ENCODE assay signal across 8 cellular contexts in genomic region chr1:180230791-180231505, GRCh38. TPM values are rescaled to one million over a fixed set of nuclear protein-coding genes. Genes with fewer than 3 reads are reported as not detected.
DNase-seq lines count a peak whose midpoint lies in the region; ATAC-seq and TF ChIP-seq lines count a peak whose summit lies in the region.

No MANE protein-coding gene starts in this region.

- no peak for TF ChIP-seq RAD21 in IMR-90 (IDR thresholded peaks at IDR 0.05; ENCODE audit: low read length)

- WGBS in IMR-90 (ENCODE audit: extremely low coverage in 2 of 2, insufficient read length in 1 of 2), 2 experiments = 0% methylated on average over 41 of the region's 65 CpGs; no CpG with 5 or more reads in 1 of the 2 experiments
- WGBS in smooth muscle cell (ENCODE audit: low lambda C conversion rate) = under 1% methylated on average over 62 of the region's 65 CpGs
- 1 to 3% (median 1%) methylated on average over 41 to 65 of the region's 65 CpGs for WGBS in adrenal gland, 4 donors

- no TSS peak for BruUV-seq in IMR-90 (replicated peaks; lab: Mats Ljungman, UMichigan)

- H3K18ac ChIP-seq in IMR-90 (ENCODE audit: low read depth, low read length) = no peak overlapping the region

- H2AFZ ChIP-seq in IMR-90 (replicated peaks; ENCODE audit: low read length, poor library complexity) = peak overlapping the region; percentile 82
- H2AFZ ChIP-seq in smooth muscle cell (ENCODE audit: low read depth) = no peak overlapping the region

- no peak overlapping the region for H3K23ac ChIP-seq in IMR-90 (ENCODE audit: low read depth, low read length)

- peak overlapping the region; percentile 64 for H3K4me3 ChIP-seq in IMR-90 (ENCODE audit: insufficient read depth, low read depth, low read length)
- H3K4me3 ChIP-seq in adipocyte (ENCODE audit: low read length) = peak overlapping the region; percentile 76
- H3K4me3 ChIP-seq in iPS-11a (ENCODE audit: low read depth, low read length) = peak overlapping the region; percentile 40
- H3K4me3 ChIP-seq in smooth muscle cell = peak overlapping the region; percentile 54
- peak overlapping the region in 1 of 4 donors; percentile 57 for H3K4me3 ChIP-seq in adrenal gland

- H3K79me1 ChIP-seq in IMR-90 (ENCODE audit: low read depth in 1 of 2, low read length in 2 of 2) = no peaks in the 10 kb centered on the region

- no peak overlapping the region for H2BK120ac ChIP-seq in IMR-90 (ENCODE audit: low read depth, low read length)

- H3K4ac ChIP-seq in IMR-90 (ENCODE audit: low read depth, low read length) = no peak overlapping the region

- no peak overlapping the region for H3K14ac ChIP-seq in IMR-90 (replicated peaks; ENCODE audit: low read depth, low read length)

- TF ChIP-seq CTCF in IMR-90 (conservative IDR thresholded peaks at IDR 0.05; ENCODE audit: low read depth, low read length) (no peak), smooth muscle cell (IDR thresholded peaks at IDR 0.05; ENCODE audit: borderline replicate concordance, insufficient read depth, poor library complexity, severe bottlenecking) (no peak), adrenal gland (IDR thresholded peaks at IDR 0.05) (no peak)

- TF ChIP-seq POLR2A in IMR-90 (IDR thresholded peaks at IDR 0.05; ENCODE audit: low read depth, low read length) (no peak), adrenal gland (IDR thresholded peaks at IDR 0.05) (no peak)

- in situ Hi-C loops in IMR-90 (cut with MboI; ENCODE audit: low sequenced_read_pairs) = no loop called here

- H4K5ac ChIP-seq in IMR-90 (ENCODE audit: low read depth, low read length) = no peak overlapping the region

- H4K8ac ChIP-seq in IMR-90 (ENCODE audit: low read depth in 2 of 2, low read length in 2 of 2) = no peak overlapping the region

- dilution Hi-C loops in IMR-90 (cut with HindIII; ENCODE audit: low sequenced_read_pairs, unreplicated experiment) = no loop called here

- no peak overlapping the region for H2BK15ac ChIP-seq in IMR-90 (ENCODE audit: low read depth, low read length)

- H3K9me1 ChIP-seq in IMR-90 (ENCODE audit: insufficient read depth, low read length) = peaks cover 4% of the 10 kb centered on the region; the same call in 1 of the 2 replicates

- H2BK20ac ChIP-seq in IMR-90 (ENCODE audit: low read depth, low read length) = no peak overlapping the region

- H4K91ac ChIP-seq in IMR-90 (ENCODE audit: insufficient read depth, low read depth, low read length) = no peak overlapping the region

- POLR2A ChIA-PET in IMR-90 (lab: Charles Lee; ENCODE audit: unreplicated experiment) = no interaction called here

- H3K27ac ChIP-seq in IMR-90 (ENCODE audit: insufficient read depth, low read length) = no peak overlapping the region
- no peak overlapping the region for H3K27ac ChIP-seq in smooth muscle cell (ENCODE audit: low read depth)
- H3K27ac ChIP-seq in adrenal gland = no peak overlapping the region

- no peaks in the 10 kb centered on the region for H3F3A ChIP-seq in smooth muscle cell (ENCODE audit: low read depth)

- no peaks in the 10 kb centered on the region; the same call in 1 of the 2 replicates for H3K4me1 ChIP-seq in IMR-90 (ENCODE audit: control insufficient read depth, insufficient read depth, low read length)
- H3K4me1 ChIP-seq in adipocyte (ENCODE audit: control insufficient read depth, insufficient read depth, low read length) = peaks cover 14% of the 10 kb centered on the region
- H3K4me1 ChIP-seq in smooth muscle cell (ENCODE audit: low read depth) = peaks cover 32% of the 10 kb centered on the region
- peaks cover 21 to 43% of the 10 kb centered on the region in 2 donors for H3K4me1 ChIP-seq in adrenal gland (replicated peaks in 1 of 2)

- H3K56ac ChIP-seq in IMR-90 (ENCODE audit: extremely low read depth, insufficient read depth, low read length) = no peak overlapping the region

- H2AK5ac ChIP-seq in IMR-90 (ENCODE audit: low read depth, low read length) = no peak overlapping the region

- DNase-seq in D341Med (ENCODE audit: low spot score) (peak; percentile 73), IMR-90 (peak; percentile 51), adipocyte (ENCODE audit: low read depth) (peak; percentile 71), smooth muscle cell (lab: John Stamatoyannopoulos, UW; ENCODE audit: unreplicated experiment) (no peak), NCI-H1694 treated with DMSO at 0.1 percent for 48 hours (lab: John Stamatoyannopoulos, UW) (no peak), adrenal gland (no peak)
- DNase-seq in NK-92 treated with Interleukin-12 subunit alpha and Interleukin-12 subunit beta, amount 100 ng/mL, for 24 hours (lab: John Stamatoyannopoulos, UW) = no peak

- H3K79me2 ChIP-seq in smooth muscle cell (ENCODE audit: low read depth) = no peaks in the 10 kb centered on the region

- peak overlapping the region; percentile 99 for H3K4me2 ChIP-seq in IMR-90 (ENCODE audit: low read depth, low read length)
- peak overlapping the region; percentile 95 for H3K4me2 ChIP-seq in smooth muscle cell

- intact Hi-C loops in IMR-90 (cut with micrococcal nuclease) = no loop called here
- intact Hi-C loops in adrenal gland (cut with DNase I) = no loop called here

- H3K36me3 ChIP-seq in IMR-90 (ENCODE audit: control insufficient read depth, insufficient read depth, low read length) (no peaks in the 10 kb centered on the region), adipocyte (ENCODE audit: control insufficient read depth, insufficient read depth, low read length, severe bottlenecking) (no peaks in the 10 kb centered on the region), smooth muscle cell (ENCODE audit: low read depth) (no peaks in the 10 kb centered on the region), adrenal gland (replicated peaks in 1 of 2) (no peaks in the 10 kb centered on the region)

- H3K9ac ChIP-seq in IMR-90 (ENCODE audit: low read depth, low read length) (no peak overlapping the region), adipocyte (ENCODE audit: low read length) (no peak overlapping the region), smooth muscle cell (ENCODE audit: low read depth) (no peak overlapping the region)

- H3K9me3 ChIP-seq in IMR-90 (ENCODE audit: control insufficient read depth, insufficient read depth, low read length) (peaks cover 7% of the 10 kb centered on the region; the same call in 1 of the 2 replicates), adipocyte (ENCODE audit: control insufficient read depth, low read length) (peaks cover 3% of the 10 kb centered on the region), smooth muscle cell (replicated peaks; ENCODE audit: low read depth) (no peaks in the 10 kb centered on the region), adrenal gland (replicated peaks in 1 of 3) (no peaks in the 10 kb centered on the region)

- CTCF ChIA-PET in IMR-90 (lab: Yijun Ruan, JAX) = interaction anchor here (1.0 kb wide), 1 partner anchor 185 kb away, joined by 3 read pairs; no protein-coding TSS in a partner anchor

- H2BK5ac ChIP-seq in IMR-90 (ENCODE audit: low read depth, low read length, poor library complexity, severe bottlenecking) = no peak overlapping the region

- H2AK9ac ChIP-seq in IMR-90 (replicated peaks; ENCODE audit: low read depth, low read length, poor library complexity) = no peak overlapping the region

- H4K20me1 ChIP-seq in IMR-90 (ENCODE audit: insufficient read depth, low read length) (peaks cover 27% of the 10 kb centered on the region), smooth muscle cell (ENCODE audit: low read depth) (no peaks in the 10 kb centered on the region)

- ATAC-seq in IMR-90 (ENCODE audit: low read depth) = peak; percentile 31

- peaks cover 80% of the 10 kb centered on the region for H3K27me3 ChIP-seq in IMR-90 (ENCODE audit: control insufficient read depth, insufficient read depth, low read length)
- peaks cover 70% of the 10 kb centered on the region for H3K27me3 ChIP-seq in adipocyte (replicated peaks; ENCODE audit: control insufficient read depth, insufficient read depth, low read length)
- peaks cover 100% of the 10 kb centered on the region for H3K27me3 ChIP-seq in smooth muscle cell (ENCODE audit: low read depth)
- peaks cover 90% of the 10 kb centered on the region for H3K27me3 ChIP-seq in adrenal gland

TF ChIP-seq in IMR-90, 13 proteins besides CTCF, POLR2A, EP300 and RAD21:
- TF ChIP-seq RCOR1 (IDR thresholded peaks at IDR 0.05; ENCODE audit: insufficient replicate concordance, low read length) (no peak), BHLHE40 (IDR thresholded peaks at IDR 0.05; ENCODE audit: low read depth, low read length) (peak; percentile 69), CHD1 (IDR thresholded peaks at IDR 0.05; ENCODE audit: low read depth, low read length) (no peak), USF2 (IDR thresholded peaks at IDR 0.05; ENCODE audit: low read depth, low read length) (no peak), CEBPB (IDR thresholded peaks at IDR 0.05; ENCODE audit: low read depth, low read length) (no peak), MAFK (IDR thresholded peaks at IDR 0.05; ENCODE audit: low read depth, low read length) (no peak)
- TF ChIP-seq, protein P1, sequence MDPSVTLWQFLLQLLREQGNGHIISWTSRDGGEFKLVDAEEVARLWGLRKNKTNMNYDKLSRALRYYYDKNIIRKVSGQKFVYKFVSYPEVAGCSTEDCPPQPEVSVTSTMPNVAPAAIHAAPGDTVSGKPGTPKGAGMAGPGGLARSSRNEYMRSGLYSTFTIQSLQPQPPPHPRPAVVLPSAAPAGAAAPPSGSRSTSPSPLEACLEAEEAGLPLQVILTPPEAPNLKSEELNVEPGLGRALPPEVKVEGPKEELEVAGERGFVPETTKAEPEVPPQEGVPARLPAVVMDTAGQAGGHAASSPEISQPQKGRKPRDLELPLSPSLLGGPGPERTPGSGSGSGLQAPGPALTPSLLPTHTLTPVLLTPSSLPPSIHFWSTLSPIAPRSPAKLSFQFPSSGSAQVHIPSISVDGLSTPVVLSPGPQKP (IDR thresholded peaks at IDR 0.05; ENCODE audit: borderline replicate concordance, low read depth, low read length) = no peak
TF ChIP-seq in IMR-90: peak in this region for 1.

RNA-seq across cellular contexts. Expression of gene LHX4, which starts 0.9 kb away (rescaled TPM):
- 0.18 and 0.28 TPM in 2 replicates for total RNA-seq in IMR-90 (2012; rRNA removed)
- polyA plus RNA-seq in IMR-90 (2012; rRNA removed) = 0.03 and 0.05 TPM in 2 replicates
- 0.03 and 0.07 TPM in 2 replicates for polyA plus RNA-seq in IMR-90 (2012; cell fraction: cytosol; rRNA removed)
- 0.07 and 0.15 TPM in 2 replicates for polyA plus RNA-seq in IMR-90 (2012; cell fraction: nucleus; rRNA removed; ENCODE audit: low replicate concordance)
- not detected in 2 replicates for total RNA-seq in smooth muscle cell
- 0.39 TPM in 1 of 2 replicates, not detected in the other for polyA plus RNA-seq in smooth muscle cell
- not detected for total RNA-seq in adrenal gland
- not detected for polyA plus RNA-seq in adrenal gland

Comparison
In these comparisons a context has a peak if more than half of its experiments do, and no peak if none do; other contexts are left out.
1. DNase-seq: peak in D341Med (single experiment), IMR-90 (single experiment) and adipocyte (single experiment); none in smooth muscle cell (single experiment), NK-92 treated with Interleukin-12 subunit alpha and Interleukin-12 subunit beta, amount 100 ng/mL, for 24 hours (single experiment), NCI-H1694 treated with DMSO at 0.1 percent for 48 hours (single experiment) and adrenal gland (0 of 7).